8 cellular contexts compared by ENCODE assay signal in the genomic region with DNA sequence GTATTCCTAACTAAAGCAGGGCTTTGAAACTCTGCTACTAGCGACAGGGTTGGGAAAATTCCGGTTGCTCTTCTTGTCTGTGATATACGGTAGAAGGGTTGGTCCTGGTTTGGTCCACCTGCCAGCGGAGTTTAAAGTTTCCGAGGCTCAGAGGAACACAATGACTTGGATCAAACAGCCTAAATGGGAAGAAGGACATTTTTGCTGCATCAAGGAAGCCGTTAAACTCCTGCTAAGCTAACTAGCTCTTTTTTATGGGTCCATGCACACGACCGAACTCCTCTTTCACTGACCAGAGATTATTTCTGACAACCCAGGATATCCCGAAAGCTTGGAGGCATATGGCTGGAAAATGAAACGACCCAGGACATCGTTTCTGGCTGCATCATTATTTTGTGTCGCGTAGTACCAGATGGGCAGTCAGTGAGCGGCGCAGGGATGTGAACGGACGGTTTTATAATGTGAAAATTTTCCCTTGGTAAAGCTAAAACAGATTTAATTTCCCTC. TPM values are rescaled to one million over a fixed set of nuclear protein-coding genes. Genes with fewer than 3 reads are reported as not detected.
DNase-seq lines count a peak whose midpoint lies in the region; ATAC-seq and TF ChIP-seq lines count a peak whose summit lies in the region.

A gene with protein sequence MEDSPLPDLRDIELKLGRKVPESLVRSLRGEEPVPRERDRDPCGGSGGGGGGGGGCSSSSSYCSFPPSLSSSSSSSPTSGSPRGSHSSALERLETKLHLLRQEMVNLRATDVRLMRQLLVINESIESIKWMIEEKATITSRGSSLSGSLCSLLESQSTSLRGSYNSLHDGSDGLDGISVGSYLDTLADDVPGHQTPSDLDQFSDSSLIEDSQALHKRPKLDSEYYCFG (plus strand): TSS at position 160 of the 507 bp plus-strand sequence. CDS start 696 bp downstream, outside the sequence.

- H3K27me3 Mint-ChIP-seq in endothelial cell (ENCODE audit: unreplicated experiment) = peaks cover 3% of the 10 kb centered on the region

- no peaks in the 10 kb centered on the region for H3K36me3 ChIP-seq in HEK293 (ENCODE audit: control insufficient read depth in 2 of 2, insufficient read depth in 1 of 2, low read length in 2 of 2)
- H3K36me3 ChIP-seq in tibial nerve = no peaks in the 10 kb centered on the region

- peak within 1 kb of the TSS; percentile 96 for H3K4me3 Mint-ChIP-seq in endothelial cell (ENCODE audit: unreplicated experiment)

- peak; percentile 71 for DNase-seq in ACHN
- DNase-seq in RPMI7951 (ENCODE audit: low read depth) = peak; percentile 67
- peak; percentile 10 for DNase-seq in endothelial cell (ENCODE audit: low spot score)
- DNase-seq in medulla oblongata (ENCODE audit: extremely low spot score) = peak; percentile 87
- DNase-seq in tibial nerve (ENCODE audit: low spot score in 2 of 2) = peak in 1 of 2 donors; percentile 55
- no peak for DNase-seq in activated T-cell treated with anti-CD3 and anti-CD28 coated beads for 4 hours

- CTCF ChIA-PET in HEK293 (lab: Yijun Ruan, JAX) = interaction anchor here (1.0 to 4.3 kb wide), 12 partner anchors 12 to 259 kb away, joined by 3 to 29 read pairs (median 6); no protein-coding TSS in a partner anchor

- H3K4me1 ChIP-seq in HEK293 (ENCODE audit: control insufficient read depth, insufficient read depth, low read length) (peaks cover 8% of the 10 kb centered on the region), tibial nerve (peaks cover 0 to 16% (median 4%) of the 10 kb centered on the region in 4 donors)

- H3K27me3 ChIP-seq in tibial nerve = no peaks in the 10 kb centered on the region

- WGBS in tibial nerve, 2 donors = 1% methylated on average over 17 of the region's 17 CpGs

- in situ Hi-C loops in ACHN (cut with HindIII; ENCODE audit: low pct_ligation_motif_present, low pct_unique_long_range_greater_than_20kb, low sequenced_read_pairs) = no loop called here

- no peak for ATAC-seq in HG03521 (IDR thresholded peaks at IDR 0.05; ENCODE audit: unreplicated experiment)

- TF ChIP-seq POLR2A in tibial nerve (IDR thresholded peaks at IDR 0.05) = peak; percentile 53

- no peaks in the 10 kb centered on the region for H3K4me1 Mint-ChIP-seq in endothelial cell (ENCODE audit: unreplicated experiment)

- H3K27ac ChIP-seq in HEK293 (ENCODE audit: extremely low read depth, low read depth, low read length) (peak within 1 kb of the TSS; percentile 87), tibial nerve (peak within 1 kb of the TSS; percentile 76 to 89 (median 85))

- no peak for TF ChIP-seq CTCF in HEK293 (tag by site-specific recombination; IDR thresholded peaks at IDR 0.05)
- no peak for TF ChIP-seq CTCF in endothelial cell (IDR thresholded peaks at IDR 0.05; ENCODE audit: unreplicated experiment)
- TF ChIP-seq CTCF in tibial nerve (IDR thresholded peaks at IDR 0.05) = no peak

- POLR2A ChIA-PET in HEK293 (lab: Yijun Ruan, JAX) = interaction anchor here (1.3 to 3.1 kb wide), 4 partner anchors 10 to 47 kb away, joined by 3 to 17 read pairs (median 10); no protein-coding TSS in a partner anchor

- H3K4me3 ChIP-seq in HEK293 (ENCODE audit: low read depth, low read length) (peak within 1 kb of the TSS; percentile 71), tibial nerve (peak within 1 kb of the TSS; percentile 70 to 74 (median 73))

- H3K9me3 Mint-ChIP-seq in endothelial cell (ENCODE audit: unreplicated experiment) = no peaks in the 10 kb centered on the region

- peak in 1 of 2 donors; percentile 84 for TF ChIP-seq EP300 in tibial nerve (IDR thresholded peaks at IDR 0.05)

- H3K9me3 ChIP-seq in HEK293 (ENCODE audit: control insufficient read depth, insufficient read depth, low read depth, low read length) = no peaks in the 10 kb centered on the region
- no peaks in the 10 kb centered on the region for H3K9me3 ChIP-seq in tibial nerve

- H3K36me3 Mint-ChIP-seq in endothelial cell (ENCODE audit: low read depth, unreplicated experiment) = no peaks in the 10 kb centered on the region

- no peak within 1 kb of the TSS for H3K27ac Mint-ChIP-seq in endothelial cell (ENCODE audit: unreplicated experiment)

TF ChIP-seq in HEK293, 187 proteins besides CTCF, POLR2A, EP300 and RAD21 (continues in another document):
- TF ChIP-seq ZXDB (tag by site-specific recombination; IDR thresholded peaks at IDR 0.05) = peak; percentile 17; the same call in 1 of the 2 replicates
- TF ChIP-seq ZNF610 (tag by site-specific recombination; IDR thresholded peaks at IDR 0.05; ENCODE audit: borderline replicate concordance) = no peak
- 0 out of 2 replicates have a peak, but pooled peaks have one; percentile 15 for TF ChIP-seq ZNF600 (tag by site-specific recombination; IDR thresholded peaks at IDR 0.05)
- TF ChIP-seq, protein P1, sequence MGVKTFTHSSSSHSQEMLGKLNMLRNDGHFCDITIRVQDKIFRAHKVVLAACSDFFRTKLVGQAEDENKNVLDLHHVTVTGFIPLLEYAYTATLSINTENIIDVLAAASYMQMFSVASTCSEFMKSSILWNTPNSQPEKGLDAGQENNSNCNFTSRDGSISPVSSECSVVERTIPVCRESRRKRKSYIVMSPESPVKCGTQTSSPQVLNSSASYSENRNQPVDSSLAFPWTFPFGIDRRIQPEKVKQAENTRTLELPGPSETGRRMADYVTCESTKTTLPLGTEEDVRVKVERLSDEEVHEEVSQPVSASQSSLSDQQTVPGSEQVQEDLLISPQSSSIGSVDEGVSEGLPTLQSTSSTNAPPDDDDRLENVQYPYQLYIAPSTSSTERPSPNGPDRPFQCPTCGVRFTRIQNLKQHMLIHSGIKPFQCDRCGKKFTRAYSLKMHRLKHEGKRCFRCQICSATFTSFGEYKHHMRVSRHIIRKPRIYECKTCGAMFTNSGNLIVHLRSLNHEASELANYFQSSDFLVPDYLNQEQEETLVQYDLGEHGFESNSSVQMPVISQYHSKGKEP (tag by site-specific recombination; IDR thresholded peaks at IDR 0.05) = no peak
- TF ChIP-seq ZNF792 (tag by site-specific recombination; IDR thresholded peaks at IDR 0.05) = no peak
- TF ChIP-seq, protein P2, sequence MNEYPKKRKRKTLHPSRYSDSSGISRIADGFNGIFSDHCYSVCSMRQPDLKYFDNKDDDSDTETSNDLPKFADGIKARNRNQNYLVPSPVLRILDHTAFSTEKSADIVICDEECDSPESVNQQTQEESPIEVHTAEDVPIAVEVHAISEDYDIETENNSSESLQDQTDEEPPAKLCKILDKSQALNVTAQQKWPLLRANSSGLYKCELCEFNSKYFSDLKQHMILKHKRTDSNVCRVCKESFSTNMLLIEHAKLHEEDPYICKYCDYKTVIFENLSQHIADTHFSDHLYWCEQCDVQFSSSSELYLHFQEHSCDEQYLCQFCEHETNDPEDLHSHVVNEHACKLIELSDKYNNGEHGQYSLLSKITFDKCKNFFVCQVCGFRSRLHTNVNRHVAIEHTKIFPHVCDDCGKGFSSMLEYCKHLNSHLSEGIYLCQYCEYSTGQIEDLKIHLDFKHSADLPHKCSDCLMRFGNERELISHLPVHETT (tag by site-specific recombination; IDR thresholded peaks at IDR 0.05) = no peak
- no peak for TF ChIP-seq ZNF521 (tag by site-specific recombination; IDR thresholded peaks at IDR 0.05)
- peak; percentile 61 for TF ChIP-seq IKZF3 (tag by site-specific recombination; IDR thresholded peaks at IDR 0.05)
- TF ChIP-seq, protein P3, sequence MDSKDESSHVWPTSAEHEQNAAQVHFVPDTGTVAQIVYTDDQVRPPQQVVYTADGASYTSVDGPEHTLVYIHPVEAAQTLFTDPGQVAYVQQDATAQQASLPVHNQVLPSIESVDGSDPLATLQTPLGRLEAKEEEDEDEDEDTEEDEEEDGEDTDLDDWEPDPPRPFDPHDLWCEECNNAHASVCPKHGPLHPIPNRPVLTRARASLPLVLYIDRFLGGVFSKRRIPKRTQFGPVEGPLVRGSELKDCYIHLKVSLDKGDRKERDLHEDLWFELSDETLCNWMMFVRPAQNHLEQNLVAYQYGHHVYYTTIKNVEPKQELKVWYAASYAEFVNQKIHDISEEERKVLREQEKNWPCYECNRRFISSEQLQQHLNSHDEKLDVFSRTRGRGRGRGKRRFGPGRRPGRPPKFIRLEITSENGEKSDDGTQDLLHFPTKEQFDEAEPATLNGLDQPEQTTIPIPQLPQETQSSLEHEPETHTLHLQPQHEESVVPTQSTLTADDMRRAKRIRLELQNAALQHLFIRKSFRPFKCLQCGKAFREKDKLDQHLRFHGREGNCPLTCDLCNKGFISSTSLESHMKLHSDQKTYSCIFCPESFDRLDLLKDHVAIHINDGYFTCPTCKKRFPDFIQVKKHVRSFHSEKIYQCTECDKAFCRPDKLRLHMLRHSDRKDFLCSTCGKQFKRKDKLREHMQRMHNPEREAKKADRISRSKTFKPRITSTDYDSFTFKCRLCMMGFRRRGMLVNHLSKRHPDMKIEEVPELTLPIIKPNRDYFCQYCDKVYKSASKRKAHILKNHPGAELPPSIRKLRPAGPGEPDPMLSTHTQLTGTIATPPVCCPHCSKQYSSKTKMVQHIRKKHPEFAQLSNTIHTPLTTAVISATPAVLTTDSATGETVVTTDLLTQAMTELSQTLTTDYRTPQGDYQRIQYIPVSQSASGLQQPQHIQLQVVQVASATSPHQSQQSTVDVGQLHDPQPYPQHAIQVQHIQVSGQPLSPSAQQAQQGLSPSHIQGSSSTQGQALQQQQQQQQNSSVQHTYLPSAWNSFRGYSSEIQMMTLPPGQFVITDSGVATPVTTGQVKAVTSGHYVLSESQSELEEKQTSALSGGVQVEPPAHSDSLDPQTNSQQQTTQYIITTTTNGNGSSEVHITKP (tag by site-specific recombination; IDR thresholded peaks at IDR 0.05) = peak; percentile 88
- TF ChIP-seq ZEB2 (tag by site-specific recombination; IDR thresholded peaks at IDR 0.05) = peak; percentile 18; the same call in 1 of the 2 replicates
- peak; percentile 16; the same call in 1 of the 2 replicates for TF ChIP-seq KLF8 (tag by site-specific recombination; IDR thresholded peaks at IDR 0.05)
- no peak for TF ChIP-seq ZNF140 (tag by site-specific recombination; IDR thresholded peaks at IDR 0.05)
- no peak for TF ChIP-seq ZNF266 (tag by site-specific recombination; IDR thresholded peaks at IDR 0.05; ENCODE audit: low read depth)
- TF ChIP-seq ZNF354C (tag by site-specific recombination; IDR thresholded peaks at IDR 0.05; ENCODE audit: borderline replicate concordance, low read depth) = no peak

RNA-seq across cellular contexts. Expression of the gene that starts here (rescaled TPM):
- total RNA-seq in RPMI7951 (2014; rRNA removed; shearing (Covaris generic)) = 0.98 and 1.8 TPM in 2 replicates
- total RNA-seq in endothelial cell (ENCODE audit: unreplicated experiment) = 0.51 TPM
- total RNA-seq in tibial nerve = 10 to 100 TPM; 12.5 to 22.8 (median 14.3) TPM

Comparison
In these comparisons a context has a peak if more than half of its experiments do, and no peak if none do; other contexts are left out.
1. Peak in DNase-seq in endothelial cell; RNA of the gene not detected or under 1 TPM.